Comparison of ENCODE assay signal across 23 cellular contexts in the genomic region with DNA sequence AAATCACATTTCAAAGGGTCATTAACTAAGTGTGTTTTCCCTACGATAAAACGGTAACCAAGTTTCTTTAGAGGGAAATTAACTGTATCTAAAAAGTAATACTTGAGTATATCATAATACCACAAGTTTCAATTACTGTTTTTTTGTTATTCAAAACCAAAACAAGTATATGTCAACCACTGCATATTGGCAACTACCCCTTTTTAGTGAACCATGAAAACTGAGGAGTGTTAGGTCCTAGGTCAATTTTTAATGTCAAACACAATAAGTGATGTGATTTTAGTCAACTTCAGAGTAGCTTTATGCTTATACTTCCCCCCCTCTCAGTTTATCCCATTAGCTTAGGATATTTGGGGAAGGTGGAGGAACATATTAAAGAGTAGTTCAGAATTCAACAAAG. TPM values are rescaled to one million over a fixed set of nuclear protein-coding genes. Genes with fewer than 3 reads are reported as not detected.
DNase-seq lines count a peak whose midpoint lies in the region; ATAC-seq, FAIRE-seq and TF ChIP-seq lines count a peak whose summit lies in the region.
"Had no signal": no experiment of that assay in that cellular context is flagged by ENCODE, and none has a peak within 500 bp of the region (broad histone marks: within the 10 kb centered on the region; RNA-seq: fewer than 3 reads in every experiment).

No MANE protein-coding gene starts in this region.

- TF ChIP-seq CTCF in D721Med (IDR thresholded peaks at IDR 0.05; ENCODE audit: insufficient read depth, missing control alignments) (no peak), OCI-LY3 (IDR thresholded peaks at IDR 0.05; ENCODE audit: low read depth, low read length) (no peak), endodermal cell (conservative IDR thresholded peaks at IDR 0.05) (no peak)

- no peak overlapping the region for H3K4me3 Mint-ChIP-seq in endodermal cell
- H3K4me3 Mint-ChIP-seq in stimulated activated naive B cell treated with anti-CD40 and anti-IgM and Interleukin-4, amounts not matched to agents 10 μg/mL and 1 μg/mL and 100 μg/mL, for 72 hours: no peak overlapping the region
- H3K4me3 Mint-ChIP-seq: CD14-positive monocyte; CD4-positive, alpha-beta T cell; CD8-positive, alpha-beta memory T cell; HFFc6 had no signal

- FAIRE-seq in D721Med (lab: Jason Lieb, UNC): peak; percentile 63
- FAIRE-seq: A549, G401.6, H54 had no signal

- H4K20me1 ChIP-seq in OCI-LY3 (ENCODE audit: insufficient read depth, low read length): 0 out of 2 replicates have a peak, but pooled peaks cover 4% of the 10 kb centered on the region
- H4K20me1 ChIP-seq: BLaER1 treated with 17β-estradiol and CSF1 and Interleukin-3, amounts not matched to agents 10 nM and 100 nM had no signal

- no peaks in the 10 kb centered on the region for H3K27me3 Mint-ChIP-seq in endodermal cell (ENCODE audit: insufficient read depth)
- no peaks in the 10 kb centered on the region for H3K27me3 Mint-ChIP-seq in stimulated activated naive B cell treated with anti-CD40 and anti-IgM and Interleukin-4, amounts not matched to agents 10 μg/mL and 1 μg/mL and 100 μg/mL, for 72 hours
- H3K27me3 Mint-ChIP-seq: CD4-positive, alpha-beta T cell; CD8-positive, alpha-beta memory T cell had no signal

- H3K9me3 Mint-ChIP-seq in endodermal cell: peaks cover 19% of the 10 kb centered on the region
- H3K9me3 Mint-ChIP-seq in stimulated activated naive B cell treated with anti-CD40 and anti-IgM and Interleukin-4, amounts not matched to agents 10 μg/mL and 1 μg/mL and 100 μg/mL, for 72 hours: no peaks in the 10 kb centered on the region
- H3K9me3 Mint-ChIP-seq: CD4-positive, alpha-beta T cell; CD8-positive, alpha-beta memory T cell; HFFc6 had no signal

- peak overlapping the region; percentile 23; the same call in 1 of the 2 replicates for H3K4me2 ChIP-seq in OCI-LY3 (ENCODE audit: low read length)
- H3K4me2 ChIP-seq: A549 had no signal

- H3K9ac ChIP-seq in OCI-LY3 (ENCODE audit: low read length) (no peak overlapping the region), endodermal cell (ENCODE audit: extremely low read depth, low read length, poor library complexity, severe bottlenecking) (no peak overlapping the region)

- ATAC-seq in stimulated activated naive B cell treated with anti-CD40 and anti-IgM and Interleukin-4, amounts not matched to agents 10 μg/mL and 1 μg/mL and 100 μg/mL, for 72 hours (replicated peaks): peak; percentile 79 to 93
- ATAC-seq: A549 had no signal

- H3K36me3 ChIP-seq in OCI-LY3 (replicated peaks; ENCODE audit: low read depth, low read length) (peaks cover 45% of the 10 kb centered on the region), endodermal cell (ENCODE audit: control insufficient read depth, insufficient read depth, low read length) (peaks cover 77% of the 10 kb centered on the region)

- H3K36me3 Mint-ChIP-seq in endodermal cell (ENCODE audit: low read depth): peaks cover 65% of the 10 kb centered on the region
- peaks cover 20 to 42% of the 10 kb centered on the region in 2 donors for H3K36me3 Mint-ChIP-seq in stimulated activated naive B cell treated with anti-CD40 and anti-IgM and Interleukin-4, amounts not matched to agents 10 μg/mL and 1 μg/mL and 100 μg/mL, for 72 hours

- H3K79me2 ChIP-seq in OCI-LY3 (ENCODE audit: low read length): no peaks in the 10 kb centered on the region; the same call in 1 of the 2 replicates

- no peak overlapping the region for H3K27ac Mint-ChIP-seq in endodermal cell
- H3K27ac Mint-ChIP-seq in stimulated activated naive B cell treated with anti-CD40 and anti-IgM and Interleukin-4, amounts not matched to agents 10 μg/mL and 1 μg/mL and 100 μg/mL, for 72 hours: no peak overlapping the region
- H3K27ac Mint-ChIP-seq: CD14-positive monocyte; CD4-positive, alpha-beta T cell; CD8-positive, alpha-beta memory T cell; HFFc6 had no signal

- no peaks in the 10 kb centered on the region for H3K9me3 ChIP-seq in OCI-LY3 (ENCODE audit: insufficient read depth, low read length)
- H3K9me3 ChIP-seq in endodermal cell (ENCODE audit: control insufficient read depth, low read length): peaks cover 27% of the 10 kb centered on the region
- H3K9me3 ChIP-seq: A549, BE2C, HAP-1 had no signal

- no peaks in the 10 kb centered on the region for H3K27me3 ChIP-seq in OCI-LY3 (ENCODE audit: low read depth, low read length)
- no peaks in the 10 kb centered on the region for H3K27me3 ChIP-seq in endodermal cell (ENCODE audit: control insufficient read depth, insufficient read depth, low read length, poor library complexity, severe bottlenecking)
- H3K27me3 ChIP-seq: BE2C; BLaER1 treated with 17β-estradiol and CSF1 and Interleukin-3, amounts not matched to agents 10 nM and 100 nM had no signal

- H3K27ac ChIP-seq in OCI-LY3 (ENCODE audit: low read length): peak overlapping the region; percentile 16; the same call in 1 of the 2 replicates
- H3K27ac ChIP-seq in endodermal cell (ENCODE audit: low read depth, low read length): no peak overlapping the region
- H3K27ac ChIP-seq: A549 had no signal

- H3K4me1 Mint-ChIP-seq in endodermal cell: no peaks in the 10 kb centered on the region
- peaks cover 8 to 20% of the 10 kb centered on the region in 2 donors for H3K4me1 Mint-ChIP-seq in stimulated activated naive B cell treated with anti-CD40 and anti-IgM and Interleukin-4, amounts not matched to agents 10 μg/mL and 1 μg/mL and 100 μg/mL, for 72 hours

- H3K4me1 ChIP-seq in OCI-LY3 (ENCODE audit: low read length) (peaks cover 15% of the 10 kb centered on the region), endodermal cell (ENCODE audit: control insufficient read depth, insufficient read depth, low read length) (no peaks in the 10 kb centered on the region)
- H3K4me1 ChIP-seq: A549, BE2C, HAP-1 had no signal

- DNase-seq in D721Med (ENCODE audit: insufficient read length, low spot score) (no peak), endodermal cell (no peak), NCI-H345 (lab: John Stamatoyannopoulos, UW) (no peak), DMS 273 (lab: John Stamatoyannopoulos, UW; ENCODE audit: unreplicated experiment) (no peak), HPDE6-E6E7 (ENCODE audit: extremely low spot score) (no peak)
- DNase-seq in stimulated activated naive B cell treated with anti-CD40 and anti-IgM and Interleukin-4, amounts not matched to agents 10 μg/mL and 1 μg/mL and 100 μg/mL, for 72 hours: no peak
- DNase-seq: 8988T; ACHN; AML-193; BE2C; CD4-positive, alpha-beta T cell; CD8-positive, alpha-beta memory T cell; DMS153; DND-41; GOT3; HFFc6 had no signal

- 80% methylated on average over 1 of the region's 2 CpGs; no CpG with 5 or more reads in 1 of the 2 experiments for WGBS in endodermal cell (ENCODE audit: insufficient coverage in 1 of 2, insufficient read length in 1 of 2), 2 experiments

- H2AFZ ChIP-seq in OCI-LY3 (ENCODE audit: low read depth, low read length): no peak overlapping the region

- H3K4me3 ChIP-seq in OCI-LY3 (ENCODE audit: low read length) (no peak overlapping the region), endodermal cell (ENCODE audit: low read length) (peak overlapping the region; percentile 10)
- H3K4me3 ChIP-seq: A549; BLaER1 treated with 17β-estradiol and CSF1 and Interleukin-3, amounts not matched to agents 10 nM and 100 nM; HAP-1 had no signal

RNA-seq across cellular contexts. Expression of gene NSL1, which starts 10.4 kb away (rescaled TPM):
- total RNA-seq in endodermal cell: 10 to 100 TPM; 47.6 to 57.7 TPM
- 31.9 TPM for polyA plus RNA-seq in endodermal cell (2013, experiment 1 of 2)
- polyA plus RNA-seq in endodermal cell (2013, experiment 2 of 2): 31.2 TPM

RNA-seq across cellular contexts. Expression of gene TATDN3, which starts 10.5 kb away (rescaled TPM):
- 10 to 100 TPM; 14.9 to 26.3 TPM for total RNA-seq in endodermal cell
- 15.0 TPM for polyA plus RNA-seq in endodermal cell (2013, experiment 1 of 2)
- polyA plus RNA-seq in endodermal cell (2013, experiment 2 of 2): 17.7 TPM
